ENCODE assay signal across 1 cellular context in genomic region chr18:59902180-59902992, GRCh38.
TF ChIP-seq lines count a peak whose summit lies in the region.

No MANE protein-coding gene starts in this region.

TF ChIP-seq in HEK293, 187 proteins besides CTCF, POLR2A, EP300 and RAD21 (continued from another document and continues in another):
- TF ChIP-seq ZSCAN18 (tag by site-specific recombination; IDR thresholded peaks at IDR 0.05) (0 out of 2 replicates have a peak, but pooled peaks have one; percentile 4), ZNF157 (tag by site-specific recombination; IDR thresholded peaks at IDR 0.05) (no peak), ZNF600 (tag by site-specific recombination; IDR thresholded peaks at IDR 0.05) (0 out of 2 replicates have a peak, but pooled peaks have one; percentile 26), ZSCAN4 (tag by site-specific recombination; IDR thresholded peaks at IDR 0.05) (peak; percentile 72), ZNF112 (tag by site-specific recombination; IDR thresholded peaks at IDR 0.05) (no peak), ZNF362 (tag by site-specific recombination; IDR thresholded peaks at IDR 0.05) (peak; percentile 79), SP3 (tag by site-specific recombination; IDR thresholded peaks at IDR 0.05) (0 out of 2 replicates have a peak, but pooled peaks have one; percentile 31), ZIC2 (tag by site-specific recombination; IDR thresholded peaks at IDR 0.05) (no peak), KLF7 (tag by site-specific recombination; IDR thresholded peaks at IDR 0.05; ENCODE audit: borderline replicate concordance) (no peak), SETDB1 (IDR thresholded peaks at IDR 0.05; ENCODE audit: insufficient read length, low read length) (no peak), ZNF529 (tag by site-specific recombination; IDR thresholded peaks at IDR 0.05; ENCODE audit: insufficient replicate concordance) (no peak), ZNF398 (tag by site-specific recombination; IDR thresholded peaks at IDR 0.05) (peak; percentile 49; the same call in 1 of the 2 replicates), ZNF518A (tag by site-specific recombination; conservative IDR thresholded peaks at IDR 0.05; ENCODE audit: low read depth) (no peak), ZBTB20 (tag by site-specific recombination; IDR thresholded peaks at IDR 0.05) (no peak), ZNF501 (tag by site-specific recombination; IDR thresholded peaks at IDR 0.05) (no peak), ZNF658 (tag by site-specific recombination; IDR thresholded peaks at IDR 0.05) (no peak), ZNF274 (IDR thresholded peaks at IDR 0.05; ENCODE audit: low read length) (no peak), ZNF274 (tag by site-specific recombination; IDR thresholded peaks at IDR 0.05; ENCODE audit: borderline replicate concordance) (no peak), ZNF18 (tag by site-specific recombination; IDR thresholded peaks at IDR 0.05) (no peak), ZNF549 (tag by site-specific recombination; IDR thresholded peaks at IDR 0.05) (no peak), ZNF544 (tag by site-specific recombination; IDR thresholded peaks at IDR 0.05) (no peak), AEBP2 (tag by site-specific recombination; IDR thresholded peaks at IDR 0.05; ENCODE audit: borderline replicate concordance) (no peak), ZNF10 (tag by site-specific recombination; IDR thresholded peaks at IDR 0.05) (no peak), ZSCAN30 (tag by site-specific recombination; IDR thresholded peaks at IDR 0.05) (peak; percentile 41; the same call in 1 of the 2 replicates), ZNF23 (tag by site-specific recombination; IDR thresholded peaks at IDR 0.05; ENCODE audit: borderline replicate concordance) (no peak), PRDM2 (tag by site-specific recombination; IDR thresholded peaks at IDR 0.05; ENCODE audit: borderline replicate concordance) (no peak), ZNF596 (tag by site-specific recombination; IDR thresholded peaks at IDR 0.05) (no peak), ZNF280D (tag by site-specific recombination; IDR thresholded peaks at IDR 0.05) (no peak), ZNF548 (tag by site-specific recombination; IDR thresholded peaks at IDR 0.05) (no peak), ZNF830 (tag by site-specific recombination; IDR thresholded peaks at IDR 0.05; ENCODE audit: low read depth) (no peak), ZFHX2 (tag by site-specific recombination; conservative IDR thresholded peaks at IDR 0.05) (peak; percentile 55), ZFP3 (tag by site-specific recombination; IDR thresholded peaks at IDR 0.05; ENCODE audit: low read depth) (no peak), ZNF555 (tag by site-specific recombination; conservative IDR thresholded peaks at IDR 0.05) (no peak), ZNF426 (tag by site-specific recombination; IDR thresholded peaks at IDR 0.05) (no peak)
